In the genomic region with DNA sequence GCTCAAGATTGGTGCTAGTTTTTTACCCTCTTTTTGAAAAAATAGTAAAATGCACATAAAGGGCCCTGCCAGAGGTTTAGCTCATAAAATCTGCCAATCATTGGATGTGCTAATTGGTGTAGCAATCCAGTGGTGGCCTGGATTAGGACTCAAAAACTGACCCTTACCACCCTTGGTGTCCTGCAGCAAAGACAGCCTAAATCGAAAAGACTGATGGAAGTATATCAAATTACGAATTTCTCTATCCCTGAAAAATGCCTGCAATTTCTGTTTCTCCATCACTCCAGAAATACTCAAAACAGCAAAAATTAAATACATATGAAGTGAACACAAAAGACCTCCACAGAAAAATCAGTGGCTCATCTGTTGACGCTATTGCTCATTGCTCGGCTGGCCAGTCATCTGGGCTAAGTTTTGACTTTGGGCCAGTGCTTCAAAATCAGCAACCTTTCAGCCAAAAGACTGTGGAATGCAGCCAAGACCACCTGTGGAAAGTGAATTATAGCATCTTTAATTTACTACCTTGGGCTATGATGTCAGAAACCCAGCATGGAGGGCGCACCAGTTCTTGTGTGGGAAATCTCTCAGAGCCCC, we compare ENCODE assay signal across 15 cellular contexts. TPM values are rescaled to one million over a fixed set of nuclear protein-coding genes. Genes with fewer than 3 reads are reported as not detected.
DNase-seq lines count a peak whose midpoint lies in the region; ATAC-seq and TF ChIP-seq lines count a peak whose summit lies in the region.
"Had no signal": no experiment of that assay in that cellular context is flagged by ENCODE, and none has a peak within 500 bp of the region (broad histone marks: within the 10 kb centered on the region; RNA-seq: fewer than 3 reads in every experiment).

No MANE protein-coding gene starts in this region.

- peaks cover 52% of the 10 kb centered on the region for H3K4me1 ChIP-seq in HEK293 (ENCODE audit: control insufficient read depth, insufficient read depth, low read length)
- peaks cover 12% of the 10 kb centered on the region for H3K4me1 ChIP-seq in mesenchymal stem cell (ENCODE audit: control insufficient read depth, insufficient read depth, low read depth, low read length)
- no peaks in the 10 kb centered on the region for H3K4me1 ChIP-seq in OCI-LY7 (ENCODE audit: insufficient read depth, low read length, poor library complexity, severe bottlenecking)
- H3K4me1 ChIP-seq in PC-9 (replicated peaks; ENCODE audit: insufficient read depth), result peaks cover 25% of the 10 kb centered on the region

- no peak overlapping the region for H4K91ac ChIP-seq in mesenchymal stem cell (ENCODE audit: low read length)

- TF ChIP-seq CTCF in AG04450 (IDR thresholded peaks at IDR 0.05; ENCODE audit: low read depth, low read length) (no peak), HEK293 (tag by site-specific recombination; IDR thresholded peaks at IDR 0.05) (no peak), brain (conservative IDR thresholded peaks at IDR 0.05) (no peak), OCI-LY7 (conservative IDR thresholded peaks at IDR 0.05; ENCODE audit: low read length) (no peak), PC-9 (conservative IDR thresholded peaks at IDR 0.05) (no peak)

- H3K36me3 ChIP-seq in HEK293 (ENCODE audit: control insufficient read depth in 2 of 2, insufficient read depth in 1 of 2, low read length in 2 of 2) (no peaks in the 10 kb centered on the region), mesenchymal stem cell (ENCODE audit: control insufficient read depth in 1 of 2, insufficient read depth in 2 of 2, low read depth in 1 of 2, low read length in 2 of 2) (no peaks in the 10 kb centered on the region), OCI-LY7 (ENCODE audit: insufficient read depth, low read length) (no peaks in the 10 kb centered on the region), PC-9 (ENCODE audit: low read depth) (no peaks in the 10 kb centered on the region)

- H2AFZ ChIP-seq in mesenchymal stem cell (ENCODE audit: low read depth, low read length) (no peak overlapping the region), OCI-LY7 (ENCODE audit: low read length) (no peak overlapping the region), PC-9 (no peak overlapping the region)

- H3K4ac ChIP-seq in mesenchymal stem cell (ENCODE audit: low read depth in 1 of 2, low read length in 2 of 2), result no peak overlapping the region

- H3K9me3 ChIP-seq in AG04450 (ENCODE audit: control insufficient read depth, insufficient read depth, low read length), result no peaks in the 10 kb centered on the region
- no peaks in the 10 kb centered on the region for H3K9me3 ChIP-seq in HEK293 (ENCODE audit: control insufficient read depth, insufficient read depth, low read depth, low read length)
- no peaks in the 10 kb centered on the region for H3K9me3 ChIP-seq in mesenchymal stem cell (ENCODE audit: control insufficient read depth, low read length)
- H3K9me3 ChIP-seq in OCI-LY7 (ENCODE audit: low read length), result no peaks in the 10 kb centered on the region
- no peaks in the 10 kb centered on the region for H3K9me3 ChIP-seq in PC-9 (ENCODE audit: insufficient read depth, low read depth)

- POLR2A ChIA-PET in AG04450 (lab: Yijun Ruan, JAX), result interaction anchor here (1.6 kb wide), 1 partner anchor 14 kb away, joined by 5 read pairs; no protein-coding TSS in a partner anchor
- POLR2A ChIA-PET in HEK293 (lab: Yijun Ruan, JAX), result no interaction called here
- POLR2A ChIA-PET in OCI-LY7 (lab: Charles Lee), result no interaction called here
- POLR2A ChIA-PET in PC-9 (lab: Charles Lee; ENCODE audit: unreplicated experiment), result no interaction called here

- H2BK15ac ChIP-seq in mesenchymal stem cell (ENCODE audit: low read depth, poor library complexity, severe bottlenecking), result no peak overlapping the region

- H3K36me3 Mint-ChIP-seq in brain, result peaks cover 6% of the 10 kb centered on the region
- H3K36me3 Mint-ChIP-seq: stimulated activated effector memory CD8-positive, alpha-beta T cell treated with anti-CD3 and anti-CD28 coated beads, Interleukin-12 subunit alpha, Interleukin-12 subunit beta, amount 100 ng/mL, for 72 hours had no signal

- H2AK5ac ChIP-seq in mesenchymal stem cell (ENCODE audit: low read length, severe bottlenecking), result no peak overlapping the region

- no peak overlapping the region for H4K8ac ChIP-seq in mesenchymal stem cell (ENCODE audit: low read length)

- ATAC-seq in HG03196 (IDR thresholded peaks at IDR 0.05; ENCODE audit: unreplicated experiment), result no peak
- ATAC-seq: activated CD4-positive, CD25-positive, alpha-beta regulatory T cell treated with anti-CD3 and anti-CD28 coated beads, Interleukin-2, amount 50 U/mL, for 24 hours; stimulated activated effector memory CD8-positive, alpha-beta T cell treated with anti-CD3 and anti-CD28 coated beads, Interleukin-12 subunit alpha, Interleukin-12 subunit beta, amount 100 ng/mL, for 72 hours had no signal

- H3K4me3 ChIP-seq in AG04450 (ENCODE audit: low read depth, low read length), result no peak overlapping the region; the same call in 1 of the 2 replicates
- H3K4me3 ChIP-seq in HEK293 (ENCODE audit: low read depth, low read length), result no peak overlapping the region
- H3K4me3 ChIP-seq in mesenchymal stem cell (ENCODE audit: insufficient read depth in 1 of 2, low read depth in 1 of 2, low read length in 2 of 2), result peak overlapping the region in 1 of 2 experiments; percentile 22
- no peak overlapping the region for H3K4me3 ChIP-seq in OCI-LY7 (ENCODE audit: low read depth, low read length, poor library complexity, severe bottlenecking)
- H3K4me3 ChIP-seq in PC-9, result no peak overlapping the region

- 94% methylated on average over 5 of the region's 5 CpGs for WGBS in mesenchymal stem cell

- H4K20me1 ChIP-seq in OCI-LY7 (ENCODE audit: insufficient read depth, low read length), result no peaks in the 10 kb centered on the region
- no peaks in the 10 kb centered on the region for H4K20me1 ChIP-seq in PC-9 (ENCODE audit: insufficient read depth)

- H3K27me3 Mint-ChIP-seq in brain, result peaks cover 47% of the 10 kb centered on the region

- no peak overlapping the region for H2BK12ac ChIP-seq in mesenchymal stem cell (ENCODE audit: low read length in 2 of 2)

- H3K27ac ChIP-seq in AG04450 (ENCODE audit: low read depth, low read length) (peak overlapping the region; percentile 72), HEK293 (ENCODE audit: extremely low read depth, low read depth, low read length) (no peak overlapping the region), mesenchymal stem cell (ENCODE audit: low read length, poor library complexity, severe bottlenecking) (peak overlapping the region; percentile 61), OCI-LY7 (ENCODE audit: low read depth, low read length, poor library complexity, severe bottlenecking) (no peak overlapping the region), PC-9 (no peak overlapping the region)

- peaks cover 4% of the 10 kb centered on the region for H3F3A ChIP-seq in PC-9 (ENCODE audit: insufficient read depth, low read depth)

- no peaks in the 10 kb centered on the region for H3K79me2 ChIP-seq in OCI-LY7 (ENCODE audit: insufficient read depth, low read depth, low read length)
- no peaks in the 10 kb centered on the region for H3K79me2 ChIP-seq in PC-9 (ENCODE audit: low read depth)

- H3K79me1 ChIP-seq in mesenchymal stem cell (replicated peaks; ENCODE audit: low read length, poor library complexity, severe bottlenecking), result peaks cover 4% of the 10 kb centered on the region

- H3K23ac ChIP-seq in mesenchymal stem cell (ENCODE audit: low read length in 2 of 2), result no peak overlapping the region

- no peak overlapping the region for H2BK120ac ChIP-seq in mesenchymal stem cell (ENCODE audit: low read depth, low read length)

- CTCF ChIA-PET in AG04450 (lab: Charles Lee) (interaction anchor here (2.9 kb wide), 1 partner anchor 82 kb away, joined by 9 read pairs; no protein-coding TSS in a partner anchor), HEK293 (lab: Yijun Ruan, JAX) (interaction anchor here (0.6 to 1.3 kb wide), 3 partner anchors 73 to 670 kb away, joined by 3 to 4 read pairs (median 3); no protein-coding TSS in a partner anchor), OCI-LY7 (lab: Charles Lee; ENCODE audit: unreplicated experiment) (no interaction called here), PC-9 (lab: Charles Lee) (no interaction called here)

- H3K18ac ChIP-seq in mesenchymal stem cell (ENCODE audit: low read depth in 1 of 2, low read length in 2 of 2), result no peak overlapping the region

- no peak overlapping the region for H2BK5ac ChIP-seq in mesenchymal stem cell (ENCODE audit: low read depth, low read length, poor library complexity, severe bottlenecking)

- H3K14ac ChIP-seq in mesenchymal stem cell (ENCODE audit: low read length in 2 of 2), result no peak overlapping the region

- no TSS peak for BruUV-seq in OCI-LY7 (replicated peaks; lab: Mats Ljungman, UMichigan)
- no TSS peak for BruUV-seq in PC-9 (replicated peaks; lab: Mats Ljungman, UMichigan)

- H3K4me1 Mint-ChIP-seq in brain, result peaks cover 85% of the 10 kb centered on the region
- H3K4me1 Mint-ChIP-seq: stimulated activated effector memory CD8-positive, alpha-beta T cell treated with anti-CD3 and anti-CD28 coated beads, Interleukin-12 subunit alpha, Interleukin-12 subunit beta, amount 100 ng/mL, for 72 hours had no signal

- H3K9me2 ChIP-seq in OCI-LY7 (ENCODE audit: insufficient read depth, low read length), result no peaks in the 10 kb centered on the region
- no peaks in the 10 kb centered on the region for H3K9me2 ChIP-seq in PC-9 (ENCODE audit: insufficient read depth)

- H3K9me3 Mint-ChIP-seq in brain, result no peaks in the 10 kb centered on the region
- H3K9me3 Mint-ChIP-seq: stimulated activated effector memory CD8-positive, alpha-beta T cell treated with anti-CD3 and anti-CD28 coated beads, Interleukin-12 subunit alpha, Interleukin-12 subunit beta, amount 100 ng/mL, for 72 hours had no signal

- H3K27me3 ChIP-seq in AG04450 (ENCODE audit: control insufficient read depth, insufficient read depth, low read length) (no peaks in the 10 kb centered on the region), mesenchymal stem cell (ENCODE audit: control insufficient read depth in 1 of 2, insufficient read depth in 1 of 2, low read length in 2 of 2) (no peaks in the 10 kb centered on the region), PC-9 (ENCODE audit: insufficient read depth, low read depth) (no peaks in the 10 kb centered on the region)

- no peak overlapping the region for H3K4me2 ChIP-seq in mesenchymal stem cell (ENCODE audit: low read length, poor library complexity, severe bottlenecking)
- no peak overlapping the region for H3K4me2 ChIP-seq in OCI-LY7 (ENCODE audit: low read length)
- H3K4me2 ChIP-seq in PC-9, result no peak overlapping the region

- peak overlapping the region in 4 of 5 experiments; percentile 10 to 81 (median 44) for H3K27ac Mint-ChIP-seq in brain
- H3K27ac Mint-ChIP-seq: stimulated activated effector memory CD8-positive, alpha-beta T cell treated with anti-CD3 and anti-CD28 coated beads, Interleukin-12 subunit alpha, Interleukin-12 subunit beta, amount 100 ng/mL, for 72 hours had no signal

- DNase-seq in AG04450 (ENCODE audit: low read depth, low spot score), result no peak
- no peak for DNase-seq in mesenchymal stem cell
- no peak for DNase-seq in OCI-LY7 (ENCODE audit: low spot score)
- DNase-seq in HPDE6-E6E7 (ENCODE audit: extremely low spot score), result no peak
- DNase-seq in PC-9, result no peak
- DNase-seq: activated naive CD4-positive, alpha-beta T cell; foreskin melanocyte; NCI-H2029 treated with DMSO at 0.1 percent for 48 hours; NCI-H526 treated with DMSO at 0.1 percent for 48 hours; T-helper 1 cell had no signal

- H3K4me3 Mint-ChIP-seq in brain, result peak overlapping the region in 1 of 5 experiments; percentile 8
- H3K4me3 Mint-ChIP-seq: stimulated activated effector memory CD8-positive, alpha-beta T cell treated with anti-CD3 and anti-CD28 coated beads, Interleukin-12 subunit alpha, Interleukin-12 subunit beta, amount 100 ng/mL, for 72 hours had no signal

- H3K9ac ChIP-seq in mesenchymal stem cell (ENCODE audit: low read length), result peak overlapping the region; percentile 28

- intact Hi-C loops in OCI-LY7 (cut with micrococcal nuclease; ENCODE audit: unreplicated experiment) (no loop called here), PC-9 (cut with micrococcal nuclease; ENCODE audit: unreplicated experiment) (no loop called here)

RNA-seq across cellular contexts. Expression of gene WLS, which starts 30.0 kb away (rescaled TPM):
- polyA plus RNA-seq in AG04450 (2011; rRNA removed) (391 and 417 TPM in 2 replicates), brain (ENCODE audit: insufficient read depth, low read depth, low replicate concordance) (95.8 TPM)
- polyA minus RNA-seq in AG04450 (2011; rRNA and poly(A)+ RNA removed), result 543 and 563 TPM in 2 replicates
- 349 TPM for polyA plus RNA-seq in mesenchymal stem cell (2013, experiment 1 of 2)
- 359 TPM for polyA plus RNA-seq in mesenchymal stem cell (2013, experiment 2 of 2)
- not detected in 2 replicates for total RNA-seq in OCI-LY7 (2014; rRNA removed; shearing (Covaris generic))
- total RNA-seq in OCI-LY7 (2022) (0.31 TPM in 1 of 2 replicates, not detected in the other), PC-9 (2021) (19.8 and 30.5 TPM in 2 replicates)

Comparison
In these comparisons a context has a peak if more than half of its experiments do, and no peak if none do; other contexts are left out.
1. H3K27ac ChIP-seq: peak in AG04450 (single experiment) and mesenchymal stem cell (single experiment); none in HEK293 (single experiment), OCI-LY7 (single experiment) and PC-9 (single experiment).
2. RNA of gene WLS, which starts 30.0 kb away (total RNA-seq): 19.8 to 30.5 TPM in PC-9; 0.31 TPM in OCI-LY7; every median in the first group is over 10 times any median in the second.
3. CTCF ChIA-PET loops: an anchor here in AG04450 (2.9 kb wide) and HEK293 (0.6 to 1.3 kb wide); none called in OCI-LY7 and PC-9.